Comparison of ENCODE assay signal across 18 cellular contexts in genomic region chr6:36418558-36418957, GRCh38. TPM values are rescaled to one million over a fixed set of nuclear protein-coding genes. Genes with fewer than 3 reads are reported as not detected.
"Had no signal": no experiment of that assay in that cellular context is flagged by ENCODE, and none has a peak within 500 bp of the region (broad histone marks: within the 10 kb centered on the region; RNA-seq: fewer than 3 reads in every experiment).

No MANE protein-coding gene starts in this region.

- H3K27me3 ChIP-seq: dorsolateral prefrontal cortex, esophagus muscularis mucosa, left lung, suprapubic skin, upper lobe of right lung had no signal

- H3K9me3 ChIP-seq: esophagus muscularis mucosa, psoas muscle, suprapubic skin, upper lobe of right lung had no signal

- H3K27ac ChIP-seq: dorsolateral prefrontal cortex, esophagus muscularis mucosa, left lung, psoas muscle, suprapubic skin, upper lobe of right lung had no signal

- H3K36me3 Mint-ChIP-seq: activated CD4-positive, alpha-beta memory T cell treated with anti-CD3 and anti-CD28 coated beads for 36 hours; activated naive CD8-positive, alpha-beta T cell; brain; memory B cell had no signal

- H3K9me3 Mint-ChIP-seq: activated CD4-positive, alpha-beta memory T cell treated with anti-CD3 and anti-CD28 coated beads for 36 hours; activated T-cell treated with anti-CD3 and anti-CD28 coated beads, Interleukin-2, amount 50 U/mL, for 4 hours; memory B cell; nephron had no signal

- H3K36me3 ChIP-seq: esophagus muscularis mucosa, left lung, suprapubic skin, upper lobe of right lung had no signal

- H3K4me3 ChIP-seq: dorsolateral prefrontal cortex, esophagus muscularis mucosa, left lung, psoas muscle, suprapubic skin, upper lobe of right lung had no signal

- H3K27me3 Mint-ChIP-seq: activated CD4-positive, alpha-beta memory T cell treated with anti-CD3 and anti-CD28 coated beads for 36 hours; activated naive CD8-positive, alpha-beta T cell; memory B cell had no signal

- DNase-seq: activated CD4-positive, alpha-beta memory T cell treated with anti-CD3 and anti-CD28 coated beads for 36 hours; activated gamma-delta T cell; activated T-cell treated with anti-CD3 and anti-CD28 coated beads, Interleukin-2, amount 50 U/mL, for 4 hours; amygdala; dorsolateral prefrontal cortex; left lung; occipital lobe; psoas muscle; stimulated activated naive CD4-positive, alpha-beta T cell; T-helper 2 cell; upper lobe of right lung had no signal

- H3K27ac Mint-ChIP-seq: activated CD4-positive, alpha-beta memory T cell treated with anti-CD3 and anti-CD28 coated beads for 36 hours; activated naive CD8-positive, alpha-beta T cell; brain; memory B cell; nephron had no signal

- ATAC-seq: activated T-cell treated with anti-CD3 and anti-CD28 coated beads, Interleukin-2, amount 50 U/mL, for 4 hours; left lung; psoas muscle; sciatic nerve; upper lobe of right lung had no signal

- H3K4me3 Mint-ChIP-seq: activated CD4-positive, alpha-beta memory T cell treated with anti-CD3 and anti-CD28 coated beads for 36 hours; activated naive CD8-positive, alpha-beta T cell; activated T-cell treated with anti-CD3 and anti-CD28 coated beads, Interleukin-2, amount 50 U/mL, for 4 hours; brain; memory B cell; nephron had no signal

RNA-seq across cellular contexts. Expression of gene PXT1, which starts 24.1 kb away (rescaled TPM):
- total RNA-seq: esophagus muscularis mucosa, left lung, occipital lobe, suprapubic skin, upper lobe of right lung had no signal

RNA-seq across cellular contexts. Expression of gene ETV7, which starts 31.1 kb away (rescaled TPM):
- total RNA-seq: occipital lobe, psoas muscle had no signal
